8 cellular contexts compared by ENCODE assay signal in genomic region chr1:6701437-6702153, GRCh38. TPM values are rescaled to one million over a fixed set of nuclear protein-coding genes. Genes with fewer than 3 reads are reported as not detected.
DNase-seq lines count a peak whose midpoint lies in the region; ATAC-seq and TF ChIP-seq lines count a peak whose summit lies in the region.

Gene DNAJC11, minus strand, starts transcription at chr1:6701816. Its CDS starts 16 bp downstream, at chr1:6701800.

- peaks cover 46% of the 10 kb centered on the region for H3K79me2 ChIP-seq in OCI-LY7 (ENCODE audit: insufficient read depth, low read depth, low read length)

- DNase-seq in DMS153 (lab: John Stamatoyannopoulos, UW) (peak; percentile 50), HuH-7.5 (ENCODE audit: low spot score) (peak; percentile 84), OCI-LY7 (ENCODE audit: low spot score) (peak; percentile 92), activated T-cell treated with anti-CD3 and anti-CD28 coated beads for 48 hours (ENCODE audit: low read depth) (peak; percentile 94), erythroblast (lab: John Stamatoyannopoulos, UW) (peak; percentile 95)
- peak; percentile 90 for DNase-seq in stimulated activated CD8-positive, alpha-beta memory T cell treated with anti-CD3 and anti-CD28 coated beads, Interleukin-4, amount 100 ng/mL, for 48 hours

- ATAC-seq in GM21526 (IDR thresholded peaks at IDR 0.05; ENCODE audit: low FRiP score, unreplicated experiment), result peak; percentile 88

- intact Hi-C loops in OCI-LY7 (cut with micrococcal nuclease; ENCODE audit: unreplicated experiment), result loop anchor here (5.0 kb wide), 1 partner anchor 81 kb away; no protein-coding TSS in a partner anchor

- peak within 1 kb of the TSS; percentile 84 for H3K4me2 ChIP-seq in OCI-LY7 (ENCODE audit: low read length)

- peak; percentile 75 for TF ChIP-seq POLR2A in erythroblast (IDR thresholded peaks at IDR 0.05; ENCODE audit: low read length)

- H2AFZ ChIP-seq in OCI-LY7 (ENCODE audit: low read length), result peak within 1 kb of the TSS; percentile 77; the same call in 1 of the 2 replicates

- POLR2A ChIA-PET in OCI-LY7 (lab: Charles Lee), result interaction anchor here (1.6 kb wide), 1 partner anchor 15 kb away, joined by 4 read pairs; no protein-coding TSS in a partner anchor

- H3K9ac ChIP-seq in mucosa of rectum (ENCODE audit: low read depth in 1 of 2, low read length in 2 of 2), result peak within 1 kb of the TSS; percentile 87 to 98

- H3K36me3 ChIP-seq in OCI-LY7 (ENCODE audit: insufficient read depth, low read length) (peaks cover 10% of the 10 kb centered on the region; the same call in 1 of the 2 replicates), mucosa of rectum (ENCODE audit: control insufficient read depth in 2 of 2, insufficient read depth in 2 of 2, low read length in 2 of 2) (no peaks in the 10 kb centered on the region)

- H3K9me2 ChIP-seq in OCI-LY7 (ENCODE audit: insufficient read depth, low read length), result no peaks in the 10 kb centered on the region

- no peaks in the 10 kb centered on the region for H3K27me3 ChIP-seq in mucosa of rectum (ENCODE audit: control insufficient read depth in 2 of 2, insufficient read depth in 2 of 2, low read length in 2 of 2)

- H3K4me3 ChIP-seq in OCI-LY7 (ENCODE audit: low read depth, low read length, poor library complexity, severe bottlenecking) (peak within 1 kb of the TSS; percentile 97), mucosa of rectum (ENCODE audit: low read length in 2 of 2) (peak within 1 kb of the TSS; percentile 94 to 95)

- BruUV-seq in OCI-LY7 (replicated peaks; lab: Mats Ljungman, UMichigan), result no TSS peak

- TF ChIP-seq CTCF in OCI-LY7 (conservative IDR thresholded peaks at IDR 0.05; ENCODE audit: low read length), result peak; percentile 82

- H3K27ac ChIP-seq in OCI-LY7 (ENCODE audit: low read depth, low read length, poor library complexity, severe bottlenecking) (peak within 1 kb of the TSS; percentile 39), mucosa of rectum (ENCODE audit: low read depth in 2 of 2, low read length in 2 of 2) (peak within 1 kb of the TSS; percentile 74 to 75)

- H4K20me1 ChIP-seq in OCI-LY7 (ENCODE audit: insufficient read depth, low read length), result peaks cover 14% of the 10 kb centered on the region

- H3K9me3 ChIP-seq in OCI-LY7 (ENCODE audit: low read length), result no peaks in the 10 kb centered on the region
- no peaks in the 10 kb centered on the region for H3K9me3 ChIP-seq in mucosa of rectum (ENCODE audit: control insufficient read depth in 2 of 2, low read length in 2 of 2)

- H3K4me1 ChIP-seq in OCI-LY7 (ENCODE audit: insufficient read depth, low read length, poor library complexity, severe bottlenecking) (peaks cover 12% of the 10 kb centered on the region), mucosa of rectum (ENCODE audit: control insufficient read depth in 2 of 2, insufficient read depth in 2 of 2, low read length in 2 of 2) (peaks cover 15 to 17% of the 10 kb centered on the region in 2 donors)

- CTCF ChIA-PET in OCI-LY7 (lab: Charles Lee; ENCODE audit: unreplicated experiment), result interaction anchor here (0.6 kb wide), 1 partner anchor 12 kb away, joined by 3 read pairs; no protein-coding TSS in a partner anchor

RNA-seq across cellular contexts. Expression of gene DNAJC11, which starts in this region (rescaled TPM):
- 31.0 and 41.6 TPM in 2 replicates for total RNA-seq in OCI-LY7 (2014; rRNA removed; shearing (Covaris generic))
- total RNA-seq in OCI-LY7 (2022), result 64.1 and 65.6 TPM in 2 replicates

Comparison
In these comparisons a context has a peak if more than half of its experiments do, and no peak if none do; other contexts are left out.
1. Peak in every context shown above with its lines: DNase-seq, ATAC-seq, H3K4me3 ChIP-seq and H3K27ac ChIP-seq.